ENCODE assay signal across 14 cellular contexts in the genomic region with DNA sequence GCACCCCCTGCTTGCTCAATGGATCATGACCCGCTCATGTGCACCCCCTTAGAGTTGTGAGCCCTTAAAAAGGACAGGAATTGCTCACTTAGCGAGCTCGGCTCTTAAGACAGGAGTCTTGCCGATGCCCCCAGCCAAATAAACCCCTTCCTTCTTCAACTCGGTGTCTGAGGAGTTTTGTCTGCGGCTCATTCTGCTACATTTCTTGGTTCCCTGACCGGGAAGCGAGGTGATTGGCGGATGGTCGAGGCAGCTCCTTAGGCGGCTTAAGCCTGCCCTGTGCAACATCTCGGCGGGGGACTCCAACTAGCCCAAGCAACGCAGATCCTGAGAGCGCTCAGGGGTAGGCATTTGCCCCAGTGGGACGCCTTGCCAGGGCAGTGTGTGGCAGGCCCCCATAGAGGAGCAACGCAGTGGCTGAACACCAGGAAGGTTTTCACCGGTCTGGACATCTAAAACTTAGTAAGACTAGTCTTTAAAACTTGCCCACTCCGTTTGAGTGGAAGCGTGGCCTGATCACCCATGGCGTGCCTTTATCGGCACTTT. TPM values are rescaled to one million over a fixed set of nuclear protein-coding genes. Genes with fewer than 3 reads are reported as not detected.
A peak's percentile ranks its signal among the peaks of the same experiment; 100 is the strongest.
DNase-seq lines count a peak whose midpoint lies in the region; ATAC-seq and TF ChIP-seq lines count a peak whose summit lies in the region.
"Had no signal": no experiment of that assay in that cellular context is flagged by ENCODE, and none has a peak within 500 bp of the region (broad histone marks: within the 10 kb centered on the region; RNA-seq: fewer than 3 reads in every experiment).

No MANE protein-coding gene starts in this region.

- 68 to 96% methylated on average over 13 to 18 of the region's 22 CpGs for WGBS in esophagus squamous epithelium, 2 donors
- WGBS in trophoblast cell (ENCODE audit: extremely low coverage, insufficient coverage, insufficient read length): no CpG with 5 or more reads among the region's 22 CpGs

- H3K9ac ChIP-seq in trophoblast cell (ENCODE audit: low read length): no peak overlapping the region
- H3K9ac ChIP-seq: BLaER1 treated with 17β-estradiol and CSF1 and Interleukin-3, amounts not matched to agents 10 nM and 100 nM had no signal

- H3K4me3 ChIP-seq in right atrium auricular region (no peak overlapping the region), left ventricle myocardium inferior (no peak overlapping the region), esophagus squamous epithelium (peak overlapping the region in 2 of 4 donors; percentile 9 to 27), trophoblast cell (ENCODE audit: low read depth, low read length) (no peak overlapping the region)
- H3K4me3 ChIP-seq: BLaER1 treated with 17β-estradiol and CSF1 and Interleukin-3, amounts not matched to agents 10 nM and 100 nM; HAP-1 had no signal

- TF ChIP-seq POLR2A in esophagus squamous epithelium (IDR thresholded peaks at IDR 0.05): no peak

- H3K4me1 ChIP-seq in right atrium auricular region: no peaks in the 10 kb centered on the region
- peaks cover 12% of the 10 kb centered on the region for H3K4me1 ChIP-seq in left ventricle myocardium inferior
- H3K4me1 ChIP-seq in esophagus squamous epithelium: peaks cover 0 to 33% (median 0%) of the 10 kb centered on the region in 3 donors
- H3K4me1 ChIP-seq in trophoblast cell (ENCODE audit: control insufficient read depth in 1 of 2, insufficient read depth in 2 of 2, low read length in 2 of 2): peaks cover 9 to 11% of the 10 kb centered on the region in 2 experiments
- H3K4me1 ChIP-seq: HAP-1 had no signal

- H3K36me3 ChIP-seq in right atrium auricular region (no peaks in the 10 kb centered on the region), left ventricle myocardium inferior (no peaks in the 10 kb centered on the region), esophagus squamous epithelium (no peaks in the 10 kb centered on the region), trophoblast cell (ENCODE audit: control insufficient read depth in 1 of 2, insufficient read depth in 2 of 2, low read length in 2 of 2) (peaks cover 19 to 32% of the 10 kb centered on the region in 2 experiments)
- H3K36me3 ChIP-seq: BLaER1 treated with 17β-estradiol and CSF1 and Interleukin-3, amounts not matched to agents 10 nM and 100 nM; HAP-1 had no signal

- H3K4me2 ChIP-seq in trophoblast cell (ENCODE audit: low read length): no peak overlapping the region
- H3K4me2 ChIP-seq: BLaER1 treated with 17β-estradiol and CSF1 and Interleukin-3, amounts not matched to agents 10 nM and 100 nM had no signal

- H3K79me1 ChIP-seq in trophoblast cell (ENCODE audit: low read length): no peaks in the 10 kb centered on the region

- H3K27ac ChIP-seq in right atrium auricular region (no peak overlapping the region), left ventricle myocardium inferior (replicated peaks) (no peak overlapping the region), esophagus squamous epithelium (peak overlapping the region in 3 of 4 donors; percentile 3 to 53 (median 52)), trophoblast cell (ENCODE audit: low read depth, low read length) (no peak overlapping the region)
- H3K27ac ChIP-seq: BLaER1 treated with 17β-estradiol and CSF1 and Interleukin-3, amounts not matched to agents 10 nM and 100 nM had no signal

- H3K27me3 ChIP-seq in right atrium auricular region (no peaks in the 10 kb centered on the region), left ventricle myocardium inferior (ENCODE audit: low read depth) (no peaks in the 10 kb centered on the region), esophagus squamous epithelium (no peaks in the 10 kb centered on the region), trophoblast cell (ENCODE audit: insufficient read depth, low read length) (no peaks in the 10 kb centered on the region)
- H3K27me3 ChIP-seq: BLaER1 treated with 17β-estradiol and CSF1 and Interleukin-3, amounts not matched to agents 10 nM and 100 nM had no signal

- peaks cover 3% of the 10 kb centered on the region for H3K79me2 ChIP-seq in trophoblast cell (ENCODE audit: control insufficient read depth, insufficient read depth, low read length, poor library complexity)

- peak overlapping the region; percentile 24 for H3K4ac ChIP-seq in trophoblast cell (ENCODE audit: low read depth, low read length)

- no peak overlapping the region for H2BK12ac ChIP-seq in trophoblast cell (ENCODE audit: low read length)

- no peak overlapping the region for H4K12ac ChIP-seq in trophoblast cell (ENCODE audit: low read depth, low read length)

- H3K14ac ChIP-seq in trophoblast cell (ENCODE audit: low read length): no peak overlapping the region

- H4K91ac ChIP-seq in trophoblast cell (ENCODE audit: low read depth, low read length): no peak overlapping the region

- intact Hi-C loops in left ventricle myocardium inferior (cut with micrococcal nuclease): no loop called here
- intact Hi-C loops in esophagus squamous epithelium (cut with DNase I): no loop called here

- H4K8ac ChIP-seq in trophoblast cell (ENCODE audit: low read depth, low read length): no peak overlapping the region

- TF ChIP-seq CTCF in right atrium auricular region (IDR thresholded peaks at IDR 0.05) (no peak), left ventricle myocardium inferior (IDR thresholded peaks at IDR 0.05; ENCODE audit: borderline replicate concordance) (no peak), esophagus squamous epithelium (IDR thresholded peaks at IDR 0.05) (no peak)

- no peak overlapping the region for H3K23ac ChIP-seq in trophoblast cell (ENCODE audit: low read length)

- no peak overlapping the region for H2BK120ac ChIP-seq in trophoblast cell (ENCODE audit: insufficient read depth, low read length, poor library complexity)

- peak overlapping the region; percentile 68 for H3K18ac ChIP-seq in trophoblast cell (ENCODE audit: low read length)

- H2AFZ ChIP-seq in trophoblast cell (ENCODE audit: insufficient read depth, low read length, poor library complexity): no peak overlapping the region

- DNase-seq in right atrium auricular region (ENCODE audit: low spot score) (peak; percentile 26), left ventricle myocardium inferior (no peak), esophagus squamous epithelium (lab: John Stamatoyannopoulos, UW) (no peak), trophoblast cell (no peak)
- DNase-seq: ACHN; CD4-positive, CD25-positive, alpha-beta regulatory T cell; DMS53; GF-D8 had no signal

- ATAC-seq in HG02970 (IDR thresholded peaks at IDR 0.05; ENCODE audit: low FRiP score, unreplicated experiment) (no peak), GM19351 (IDR thresholded peaks at IDR 0.05; ENCODE audit: unreplicated experiment) (no peak), GM21529 (IDR thresholded peaks at IDR 0.05; ENCODE audit: unreplicated experiment) (no peak)

- H2AK5ac ChIP-seq in trophoblast cell (ENCODE audit: low read length): no peak overlapping the region

- no peaks in the 10 kb centered on the region for H3K9me3 ChIP-seq in right atrium auricular region
- no peaks in the 10 kb centered on the region for H3K9me3 ChIP-seq in left ventricle myocardium inferior (replicated peaks)
- H3K9me3 ChIP-seq in esophagus squamous epithelium: no peaks in the 10 kb centered on the region
- peaks cover 4% of the 10 kb centered on the region for H3K9me3 ChIP-seq in trophoblast cell (ENCODE audit: insufficient read depth, low read depth, low read length)
- H3K9me3 ChIP-seq: BLaER1 treated with 17β-estradiol and CSF1 and Interleukin-3, amounts not matched to agents 10 nM and 100 nM; HAP-1 had no signal

- no peak overlapping the region for H2BK5ac ChIP-seq in trophoblast cell (ENCODE audit: low read depth, low read length, poor library complexity)

RNA-seq across cellular contexts. Expression of gene SLCO2A1, which starts 9.5 kb away (rescaled TPM):
- total RNA-seq in right atrium auricular region (10 to 100 TPM; 15.1 to 36.4 TPM), left ventricle myocardium inferior (18.0 TPM), esophagus squamous epithelium (10 to 100 TPM in 1 of 4 donors, 1 to 10 TPM in 3; 3.3 to 18.9 (median 6.0) TPM)
- polyA plus RNA-seq in trophoblast cell (2013): 416 and 421 TPM in 2 replicates
- total RNA-seq: A172; CD4-positive, CD25-positive, alpha-beta regulatory T cell had no signal
- polyA plus RNA-seq: CD4-positive, CD25-positive, alpha-beta regulatory T cell had no signal

Comparison
In these comparisons a context has a peak if more than half of its experiments do, and no peak if none do; other contexts are left out.
1. H3K27ac ChIP-seq: peak in esophagus squamous epithelium (3 of 4); none in right atrium auricular region (0 of 2), left ventricle myocardium inferior (single experiment) and trophoblast cell (single experiment).